ENCODE assay signal across 16 cellular contexts in the genomic region with DNA sequence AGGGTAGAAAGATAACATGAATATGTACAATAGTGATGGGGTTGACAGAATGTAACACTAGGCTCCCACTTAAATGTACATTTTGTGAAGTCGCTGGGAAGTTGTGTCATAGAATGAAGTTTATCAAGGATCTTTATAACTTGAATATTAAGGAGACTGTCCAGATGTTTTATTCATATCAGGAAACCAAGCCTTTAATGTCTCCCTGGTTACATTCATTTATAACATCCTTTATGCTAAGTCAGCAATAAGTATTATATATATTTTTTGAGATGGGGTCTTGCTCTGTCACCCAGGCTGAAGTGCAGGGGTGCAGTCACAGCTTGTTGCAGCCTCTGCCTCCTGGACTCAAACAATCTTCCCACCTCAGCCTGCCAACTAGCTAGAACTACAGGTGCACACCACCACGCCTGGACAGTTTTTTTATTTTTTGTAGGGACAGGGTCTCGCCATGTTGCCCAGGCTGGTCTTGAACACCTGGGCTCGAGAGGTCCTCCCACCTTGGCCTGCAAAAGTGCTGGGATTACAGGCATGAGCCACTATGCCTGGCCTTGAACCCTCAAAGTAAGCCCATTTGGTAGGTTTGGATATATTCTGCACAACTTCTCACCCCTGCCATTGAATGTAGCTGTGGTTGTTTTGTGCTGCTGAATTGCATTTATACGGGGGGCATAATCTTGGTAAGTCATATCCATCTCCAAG. TPM values are rescaled to one million over a fixed set of nuclear protein-coding genes. Genes with fewer than 3 reads are reported as not detected.
DNase-seq lines count a peak whose midpoint lies in the region; ATAC-seq, FAIRE-seq and TF ChIP-seq lines count a peak whose summit lies in the region.
"Had no signal": no experiment of that assay in that cellular context is flagged by ENCODE, and none has a peak within 500 bp of the region (broad histone marks: within the 10 kb centered on the region; RNA-seq: fewer than 3 reads in every experiment).

No MANE protein-coding gene starts in this region.

- peaks cover 30% of the 10 kb centered on the region for H3K4me1 Mint-ChIP-seq in activated naive CD8-positive, alpha-beta T cell treated with anti-CD3 and anti-CD28 coated beads, Interleukin-2, amount 10 ng/mL, durations not matched to agents 7 days and 5 days
- H3K4me1 Mint-ChIP-seq in activated naive CD8-positive, alpha-beta T cell treated with anti-CD3 and anti-CD28 coated beads, Interleukin-2, amount 50 U/mL, for 24 hours: peaks cover 63% of the 10 kb centered on the region
- H3K4me1 Mint-ChIP-seq in stimulated activated effector memory CD8-positive, alpha-beta T cell treated with anti-CD3 and anti-CD28 coated beads, Interleukin-12 subunit alpha, Interleukin-12 subunit beta, amount 100 ng/mL, for 72 hours: peaks cover 57% of the 10 kb centered on the region
- peaks cover 66% of the 10 kb centered on the region for H3K4me1 Mint-ChIP-seq in chondrocyte (ENCODE audit: low read depth)

- no peak overlapping the region for H4K5ac ChIP-seq in mesendoderm (ENCODE audit: low read length)

- H2BK5ac ChIP-seq in mesendoderm (ENCODE audit: low read length): no peak overlapping the region

- no peak overlapping the region for H3K4ac ChIP-seq in mesendoderm (ENCODE audit: low read depth, low read length)

- FAIRE-seq in endothelial cell of umbilical vein (lab: Jason Lieb, UNC): no peak

- H4K20me1 ChIP-seq in Loucy (ENCODE audit: insufficient read depth, low read length, poor library complexity, severe bottlenecking) (peaks cover 87% of the 10 kb centered on the region), endothelial cell of umbilical vein (replicated peaks; ENCODE audit: control insufficient read depth, extremely low read depth, insufficient read depth, low read length) (peaks cover 32% of the 10 kb centered on the region)

- H3K79me2 ChIP-seq in Loucy (ENCODE audit: insufficient read depth, low read length): peaks cover 95% of the 10 kb centered on the region
- peaks cover 96% of the 10 kb centered on the region for H3K79me2 ChIP-seq in endothelial cell of umbilical vein (ENCODE audit: control insufficient read depth, insufficient read depth, low read length)
- H3K79me2 ChIP-seq in mesendoderm (ENCODE audit: control insufficient read depth, insufficient read depth, low read length): peaks cover 78% of the 10 kb centered on the region

- H3K9me1 ChIP-seq in endothelial cell of umbilical vein (replicated peaks; ENCODE audit: control insufficient read depth, extremely low read depth, insufficient read depth, low read length): no peaks in the 10 kb centered on the region

- POLR2A ChIA-PET in activated naive CD8-positive, alpha-beta T cell treated with anti-CD3 and anti-CD28 coated beads, Interleukin-2, amount 10 ng/mL, durations not matched to agents 7 days and 5 days (lab: Charles Lee): interaction anchor here (0.6 to 0.9 kb wide), 2 partner anchors 14 to 210 kb away, joined by 3 to 4 read pairs; a partner anchor contains a TSS
- POLR2A ChIA-PET in endothelial cell of umbilical vein (lab: Charles Lee): interaction anchor here (2.2 kb wide), 1 partner anchor 14 kb away, joined by 5 read pairs; a partner anchor contains a TSS

- dilution Hi-C loops in endothelial cell of umbilical vein (cut with MboI; ENCODE audit: extremely low pct_ligation_motif_present, low sequenced_read_pairs): no loop called here

- no peak overlapping the region for H3K23ac ChIP-seq in mesendoderm (ENCODE audit: low read length)

- H3K36me3 ChIP-seq in Loucy (ENCODE audit: insufficient read depth, low read length) (peaks cover 4% of the 10 kb centered on the region; the same call in 1 of the 2 replicates), endothelial cell of umbilical vein (ENCODE audit: control insufficient read depth in 2 of 2, extremely low read depth in 1 of 2, insufficient read depth in 2 of 2, low read length in 2 of 2) (no peaks in the 10 kb centered on the region), mesendoderm (ENCODE audit: control insufficient read depth, insufficient read depth, low read length) (no peaks in the 10 kb centered on the region)

- H2AK5ac ChIP-seq in mesendoderm (ENCODE audit: low read length): no peak overlapping the region

- intact Hi-C loops in endothelial cell of umbilical vein (cut with micrococcal nuclease): loop anchor here (2.0 kb wide), 1 partner anchor 13 kb away; no protein-coding TSS in a partner anchor

- no peak for DNase-seq in activated naive CD8-positive, alpha-beta T cell treated with anti-CD3 and anti-CD28 coated beads, Interleukin-2, amount 10 ng/mL, durations not matched to agents 7 days and 5 days
- no peak for DNase-seq in activated naive CD8-positive, alpha-beta T cell treated with anti-CD3 and anti-CD28 coated beads, Interleukin-2, amount 50 U/mL, for 24 hours
- no peak for DNase-seq in endothelial cell of umbilical vein (ENCODE audit: low read depth, low spot score)
- DNase-seq in stimulated activated effector memory CD8-positive, alpha-beta T cell treated with anti-CD3 and anti-CD28 coated beads, Interleukin-12 subunit alpha, Interleukin-12 subunit beta, amount 100 ng/mL, for 72 hours (ENCODE audit: low spot score in 2 of 2): no peak
- DNase-seq in NCI-H446 treated with DMSO at 0.1 percent for 48 hours (lab: John Stamatoyannopoulos, UW): no peak
- DNase-seq in chondrocyte (ENCODE audit: low spot score): no peak
- DNase-seq in mesendoderm: no peak
- DNase-seq: activated CD4-positive, alpha-beta T cell treated with anti-CD3 and anti-CD28 coated beads for 48 hours; effector CD4-positive, alpha-beta T cell; MV-4-11; NCI-H2081 treated with DMSO at 0.1 percent for 48 hours; NCI-H526 treated with DMSO at 0.1 percent for 48 hours; PC-9; stimulated activated naive CD8-positive, alpha-beta T cell treated with anti-CD3 and anti-CD28 coated beads, Interleukin-15, amount 100 ng/mL, for 72 hours had no signal

- H2BK15ac ChIP-seq in mesendoderm (replicated peaks; ENCODE audit: low read depth): no peak overlapping the region

- H3K56ac ChIP-seq in mesendoderm (ENCODE audit: low read length): no peak overlapping the region

- no TSS peak for BruUV-seq in endothelial cell of umbilical vein (replicated peaks; lab: Mats Ljungman, UMichigan)

- no CpG with 5 or more reads among the region's 5 CpGs for WGBS in mesendoderm (ENCODE audit: extremely low coverage, insufficient coverage, low lambda C conversion rate)

- H3K4me1 ChIP-seq in Loucy (ENCODE audit: insufficient read depth, low read length, poor library complexity, severe bottlenecking): peaks cover 27% of the 10 kb centered on the region
- H3K4me1 ChIP-seq in endothelial cell of umbilical vein (ENCODE audit: control insufficient read depth, extremely low read depth, insufficient read depth, low read length): peaks cover 18% of the 10 kb centered on the region
- no peaks in the 10 kb centered on the region for H3K4me1 ChIP-seq in mesendoderm (ENCODE audit: control insufficient read depth, low read depth, low read length)

- H3K18ac ChIP-seq in mesendoderm (ENCODE audit: low read length): no peak overlapping the region

- H3K4me2 ChIP-seq in Loucy (ENCODE audit: low read depth, low read length, poor library complexity, severe bottlenecking): peak overlapping the region; percentile 6
- H3K4me2 ChIP-seq in endothelial cell of umbilical vein (ENCODE audit: insufficient read depth, low read length): peak overlapping the region; percentile 44
- H3K4me2 ChIP-seq in mesendoderm (ENCODE audit: low read length): no peak overlapping the region
- H3K4me2 ChIP-seq: PC-9 had no signal

- no peak overlapping the region for H2BK120ac ChIP-seq in mesendoderm (ENCODE audit: low read depth, low read length)

- H3K79me1 ChIP-seq in mesendoderm (ENCODE audit: low read length): peaks cover 3% of the 10 kb centered on the region

- H4K8ac ChIP-seq in mesendoderm (ENCODE audit: low read depth, low read length): no peak overlapping the region

- H3F3A ChIP-seq in Loucy (ENCODE audit: low read depth): no peaks in the 10 kb centered on the region

- no peak for ATAC-seq in activated naive CD8-positive, alpha-beta T cell treated with anti-CD3 and anti-CD28 coated beads, Interleukin-2, amount 10 ng/mL, durations not matched to agents 7 days and 5 days (ENCODE audit: low read depth)
- no peak for ATAC-seq in activated naive CD8-positive, alpha-beta T cell treated with anti-CD3 and anti-CD28 coated beads, Interleukin-2, amount 50 U/mL, for 24 hours
- ATAC-seq in stimulated activated effector memory CD8-positive, alpha-beta T cell treated with anti-CD3 and anti-CD28 coated beads, Interleukin-12 subunit alpha, Interleukin-12 subunit beta, amount 100 ng/mL, for 72 hours: no peak
- ATAC-seq: stimulated activated naive CD8-positive, alpha-beta T cell treated with anti-CD3 and anti-CD28 coated beads, Interleukin-15, amount 100 ng/mL, for 72 hours had no signal

- H3K9me3 Mint-ChIP-seq in activated naive CD8-positive, alpha-beta T cell treated with anti-CD3 and anti-CD28 coated beads, Interleukin-2, amount 10 ng/mL, durations not matched to agents 7 days and 5 days: no peaks in the 10 kb centered on the region
- H3K9me3 Mint-ChIP-seq in activated naive CD8-positive, alpha-beta T cell treated with anti-CD3 and anti-CD28 coated beads, Interleukin-2, amount 50 U/mL, for 24 hours: no peaks in the 10 kb centered on the region
- H3K9me3 Mint-ChIP-seq in stimulated activated effector memory CD8-positive, alpha-beta T cell treated with anti-CD3 and anti-CD28 coated beads, Interleukin-12 subunit alpha, Interleukin-12 subunit beta, amount 100 ng/mL, for 72 hours: no peaks in the 10 kb centered on the region
- no peaks in the 10 kb centered on the region for H3K9me3 Mint-ChIP-seq in chondrocyte (ENCODE audit: low read depth)
- H3K9me3 Mint-ChIP-seq: neural crest cell; stimulated activated naive CD8-positive, alpha-beta T cell treated with anti-CD3 and anti-CD28 coated beads, Interleukin-15, amount 100 ng/mL, for 72 hours had no signal

- no peaks in the 10 kb centered on the region for H3K27me3 Mint-ChIP-seq in activated naive CD8-positive, alpha-beta T cell treated with anti-CD3 and anti-CD28 coated beads, Interleukin-2, amount 10 ng/mL, durations not matched to agents 7 days and 5 days
- H3K27me3 Mint-ChIP-seq in activated naive CD8-positive, alpha-beta T cell treated with anti-CD3 and anti-CD28 coated beads, Interleukin-2, amount 50 U/mL, for 24 hours: no peaks in the 10 kb centered on the region
- H3K27me3 Mint-ChIP-seq in chondrocyte (ENCODE audit: low read depth): no peaks in the 10 kb centered on the region
- H3K27me3 Mint-ChIP-seq: stimulated activated naive CD8-positive, alpha-beta T cell treated with anti-CD3 and anti-CD28 coated beads, Interleukin-15, amount 100 ng/mL, for 72 hours had no signal

- TF ChIP-seq CTCF in Loucy (conservative IDR thresholded peaks at IDR 0.05; ENCODE audit: low read length) (no peak), endothelial cell of umbilical vein (IDR thresholded peaks at IDR 0.05; ENCODE audit: extremely low read depth in 1 of 2, insufficient read depth in 1 of 2, low read depth in 1 of 2, low read length in 2 of 2) (no peak), chondrocyte (IDR thresholded peaks at IDR 0.05) (no peak)

- H3K27me3 ChIP-seq in Loucy (ENCODE audit: insufficient read depth, low read length, poor library complexity, severe bottlenecking) (no peaks in the 10 kb centered on the region), endothelial cell of umbilical vein (ENCODE audit: control insufficient read depth in 2 of 2, insufficient read depth in 2 of 2, low read length in 2 of 2) (no peaks in the 10 kb centered on the region), mesendoderm (ENCODE audit: insufficient read depth, low read length, poor library complexity) (no peaks in the 10 kb centered on the region)

- no peak for TF ChIP-seq POLR2A in endothelial cell of umbilical vein (IDR thresholded peaks at IDR 0.05; ENCODE audit: low read depth, low read length)

- CTCF ChIA-PET in endothelial cell of umbilical vein (lab: Charles Lee): interaction anchor here (1.5 to 2.1 kb wide), 3 partner anchors 9 to 112 kb away, joined by 3 to 11 read pairs (median 3); no protein-coding TSS in a partner anchor

- H3K36me3 Mint-ChIP-seq in activated naive CD8-positive, alpha-beta T cell treated with anti-CD3 and anti-CD28 coated beads, Interleukin-2, amount 10 ng/mL, durations not matched to agents 7 days and 5 days: peaks cover 20% of the 10 kb centered on the region
- H3K36me3 Mint-ChIP-seq in activated naive CD8-positive, alpha-beta T cell treated with anti-CD3 and anti-CD28 coated beads, Interleukin-2, amount 50 U/mL, for 24 hours (ENCODE audit: low read depth): peaks cover 29% of the 10 kb centered on the region
- peaks cover 41% of the 10 kb centered on the region for H3K36me3 Mint-ChIP-seq in stimulated activated effector memory CD8-positive, alpha-beta T cell treated with anti-CD3 and anti-CD28 coated beads, Interleukin-12 subunit alpha, Interleukin-12 subunit beta, amount 100 ng/mL, for 72 hours
- peaks cover 7% of the 10 kb centered on the region for H3K36me3 Mint-ChIP-seq in chondrocyte (ENCODE audit: low read depth)

- H3K9ac ChIP-seq in Loucy (ENCODE audit: low read depth, low read length, poor library complexity, severe bottlenecking) (no peak overlapping the region), endothelial cell of umbilical vein (replicated peaks; ENCODE audit: extremely low read depth, insufficient read depth, low read length) (no peak overlapping the region), mesendoderm (ENCODE audit: low read length) (no peak overlapping the region)

- H3K9me3 ChIP-seq in Loucy (ENCODE audit: insufficient read depth, low read depth, low read length) (no peaks in the 10 kb centered on the region), endothelial cell of umbilical vein (replicated peaks; ENCODE audit: control insufficient read depth, insufficient read depth, low read length) (no peaks in the 10 kb centered on the region)

- no peaks in the 10 kb centered on the region for H3K9me2 ChIP-seq in Loucy (replicated peaks; ENCODE audit: low read depth, low read length)

- H3K4me3 Mint-ChIP-seq in activated naive CD8-positive, alpha-beta T cell treated with anti-CD3 and anti-CD28 coated beads, Interleukin-2, amount 10 ng/mL, durations not matched to agents 7 days and 5 days: no peak overlapping the region
- no peak overlapping the region for H3K4me3 Mint-ChIP-seq in activated naive CD8-positive, alpha-beta T cell treated with anti-CD3 and anti-CD28 coated beads, Interleukin-2, amount 50 U/mL, for 24 hours
- no peak overlapping the region for H3K4me3 Mint-ChIP-seq in stimulated activated effector memory CD8-positive, alpha-beta T cell treated with anti-CD3 and anti-CD28 coated beads, Interleukin-12 subunit alpha, Interleukin-12 subunit beta, amount 100 ng/mL, for 72 hours
- no peak overlapping the region for H3K4me3 Mint-ChIP-seq in chondrocyte (ENCODE audit: unreplicated experiment)
- H3K4me3 Mint-ChIP-seq: neural crest cell; stimulated activated naive CD8-positive, alpha-beta T cell treated with anti-CD3 and anti-CD28 coated beads, Interleukin-15, amount 100 ng/mL, for 72 hours had no signal

- no peak overlapping the region for H3K4me3 ChIP-seq in Loucy (ENCODE audit: low read length, poor library complexity, severe bottlenecking)
- no peak overlapping the region for H3K4me3 ChIP-seq in endothelial cell of umbilical vein (replicated peaks in 1 of 3; ENCODE audit: insufficient read depth in 1 of 3, low read depth in 1 of 3, low read length in 3 of 3)
- no peak overlapping the region for H3K4me3 ChIP-seq in mesendoderm (ENCODE audit: low read length)
- H3K4me3 ChIP-seq: PC-9 had no signal

- H2AFZ ChIP-seq in Loucy (ENCODE audit: low read length) (no peak overlapping the region), endothelial cell of umbilical vein (ENCODE audit: low read depth, low read length) (no peak overlapping the region)
- H2AFZ ChIP-seq: PC-9 had no signal

- H3K27ac Mint-ChIP-seq in activated naive CD8-positive, alpha-beta T cell treated with anti-CD3 and anti-CD28 coated beads, Interleukin-2, amount 10 ng/mL, durations not matched to agents 7 days and 5 days: peak overlapping the region; percentile 16
- H3K27ac Mint-ChIP-seq in activated naive CD8-positive, alpha-beta T cell treated with anti-CD3 and anti-CD28 coated beads, Interleukin-2, amount 50 U/mL, for 24 hours: no peak overlapping the region
- peak overlapping the region; percentile 29 for H3K27ac Mint-ChIP-seq in stimulated activated effector memory CD8-positive, alpha-beta T cell treated with anti-CD3 and anti-CD28 coated beads, Interleukin-12 subunit alpha, Interleukin-12 subunit beta, amount 100 ng/mL, for 72 hours
- H3K27ac Mint-ChIP-seq in chondrocyte (ENCODE audit: unreplicated experiment): no peak overlapping the region

- H3K27ac ChIP-seq in endothelial cell of umbilical vein (ENCODE audit: insufficient read depth, low read depth, low read length) (no peak overlapping the region), mesendoderm (ENCODE audit: low read depth, low read length) (no peak overlapping the region)

RNA-seq across cellular contexts. Expression of a gene that starts 14.1 kb away (rescaled TPM):
- total RNA-seq in activated naive CD8-positive, alpha-beta T cell treated with anti-CD3 and anti-CD28 coated beads, Interleukin-2, amount 10 ng/mL, durations not matched to agents 7 days and 5 days: 100 to 1,000 TPM; 115 to 117 TPM
- 317 and 326 TPM in 2 replicates for total RNA-seq in endothelial cell of umbilical vein
- 164 and 169 TPM in 2 replicates for polyA plus RNA-seq in endothelial cell of umbilical vein
- 292 and 313 TPM in 2 replicates for polyA plus RNA-seq in endothelial cell of umbilical vein (2011; cell fraction: cytosol; rRNA removed)
- 284 and 338 TPM in 2 replicates for polyA plus RNA-seq in endothelial cell of umbilical vein (2011; cell fraction: nucleus; rRNA removed)
- 240 and 294 TPM in 2 replicates for polyA plus RNA-seq in endothelial cell of umbilical vein (2012)
- polyA minus RNA-seq in endothelial cell of umbilical vein: 694 and 730 TPM in 2 replicates
- 195 TPM for polyA minus RNA-seq in endothelial cell of umbilical vein (2011; cell fraction: cytosol; rRNA and poly(A)+ RNA removed)
- 248 and 392 TPM in 2 replicates for polyA minus RNA-seq in endothelial cell of umbilical vein (2011; cell fraction: nucleus; rRNA and poly(A)+ RNA removed)
- total RNA-seq in chondrocyte: 312 to 399 TPM (median 314 TPM) in 3 replicates
- polyA plus RNA-seq in mesendoderm (2013, experiment 1 of 2): 163 TPM
- polyA plus RNA-seq in mesendoderm (2013, experiment 2 of 2): 158 TPM

Comparison
In these comparisons a context has a peak if more than half of its experiments do, and no peak if none do; other contexts are left out.
1. H3K27ac Mint-ChIP-seq: peak in activated naive CD8-positive, alpha-beta T cell treated with anti-CD3 and anti-CD28 coated beads, Interleukin-2, amount 10 ng/mL, durations not matched to agents 7 days and 5 days (single experiment) and stimulated activated effector memory CD8-positive, alpha-beta T cell treated with anti-CD3 and anti-CD28 coated beads, Interleukin-12 subunit alpha, Interleukin-12 subunit beta, amount 100 ng/mL, for 72 hours (single experiment); none in activated naive CD8-positive, alpha-beta T cell treated with anti-CD3 and anti-CD28 coated beads, Interleukin-2, amount 50 U/mL, for 24 hours (single experiment) and chondrocyte (single experiment).